8 cellular contexts compared by ENCODE assay signal in the genomic region with DNA sequence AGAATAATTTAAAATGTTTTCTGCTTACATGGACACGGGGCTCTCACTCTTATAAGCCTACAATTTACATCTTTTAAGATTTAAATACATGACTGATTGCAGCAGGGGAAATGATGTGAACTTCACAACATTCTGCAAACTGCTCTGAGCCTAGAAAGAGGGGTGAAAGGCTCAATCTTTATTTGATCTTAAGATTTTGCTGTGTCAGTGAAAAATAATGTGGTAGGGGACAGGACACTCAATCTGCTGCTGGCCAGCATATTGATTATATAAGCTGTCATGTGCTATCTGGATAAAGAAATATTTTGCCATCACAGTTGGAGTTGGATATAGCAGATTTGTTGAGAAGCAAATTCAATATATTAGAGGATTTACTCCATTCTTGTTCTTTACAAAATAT.
"Had no signal": no experiment of that assay in that cellular context is flagged by ENCODE, and none has a peak within 500 bp of the region (broad histone marks: within the 10 kb centered on the region; RNA-seq: fewer than 3 reads in every experiment).

No MANE protein-coding gene starts in this region.

- H3K4me3 Mint-ChIP-seq: H9 had no signal

- DNase-seq: GOT3, H9, HCEC 1CT, Karpas-422, KBM-7 had no signal

- H3K9me3 Mint-ChIP-seq: H9 had no signal

- H3K27ac ChIP-seq: KMS-11 had no signal

- H3K27ac Mint-ChIP-seq: H9 had no signal

- H3K9ac ChIP-seq: KMS-11 had no signal

- H3K4me2 ChIP-seq: KMS-11 had no signal

- FAIRE-seq: H54, HTR-8/SVneo had no signal
